ENCODE assay signal across 16 cellular contexts in genomic region chr1:201640624-201641023, GRCh38.
DNase-seq lines count a peak whose midpoint lies in the region; ATAC-seq lines count a peak whose summit lies in the region.
"Had no signal": no experiment of that assay in that cellular context is flagged by ENCODE, and none has a peak within 500 bp of the region (broad histone marks: within the 10 kb centered on the region; RNA-seq: fewer than 3 reads in every experiment).

No MANE protein-coding gene starts in this region.

- POLR2A ChIA-PET in activated CD4-positive, alpha-beta memory T cell treated with anti-CD3 and anti-CD28 coated beads, Interleukin-2, amount 10 ng/mL, durations not matched to agents 7 days and 5 days (lab: Charles Lee) = no interaction called here

- WGBS in trophoblast cell (ENCODE audit: extremely low coverage, insufficient coverage, insufficient read length) = no CpG with 5 or more reads among the region's 6 CpGs

- H3K9ac ChIP-seq in trophoblast cell (ENCODE audit: low read length) = no peak overlapping the region

- H3K4me1 Mint-ChIP-seq in activated CD4-positive, alpha-beta memory T cell treated with anti-CD3 and anti-CD28 coated beads, Interleukin-2, amount 10 ng/mL, durations not matched to agents 7 days and 5 days = no peaks in the 10 kb centered on the region
- H3K4me1 Mint-ChIP-seq: activated naive CD4-positive, alpha-beta T cell treated with anti-CD3 and anti-CD28 coated beads, Interleukin-2, amount 50 U/mL, for 24 hours had no signal

- H3K27ac ChIP-seq in trophoblast cell (ENCODE audit: low read depth, low read length) = no peak overlapping the region
- H3K27ac ChIP-seq: thoracic aorta had no signal

- no peaks in the 10 kb centered on the region for H3K9me3 Mint-ChIP-seq in activated CD4-positive, alpha-beta memory T cell treated with anti-CD3 and anti-CD28 coated beads, Interleukin-2, amount 10 ng/mL, durations not matched to agents 7 days and 5 days
- H3K9me3 Mint-ChIP-seq: activated naive CD4-positive, alpha-beta T cell treated with anti-CD3 and anti-CD28 coated beads, Interleukin-2, amount 50 U/mL, for 24 hours; nephron had no signal

- H4K8ac ChIP-seq in trophoblast cell (ENCODE audit: low read depth, low read length) = no peak overlapping the region

- no peak overlapping the region for H3K14ac ChIP-seq in trophoblast cell (ENCODE audit: low read length)

- H3K4me3 ChIP-seq in trophoblast cell (ENCODE audit: low read depth, low read length) = no peak overlapping the region
- H3K4me3 ChIP-seq: thoracic aorta had no signal

- H3K18ac ChIP-seq in trophoblast cell (ENCODE audit: low read length) = no peak overlapping the region

- no peak overlapping the region for H3K4ac ChIP-seq in trophoblast cell (ENCODE audit: low read depth, low read length)

- DNase-seq in AG20443 (ENCODE audit: low spot score) = peak; percentile 62
- DNase-seq in RPMI7951 (ENCODE audit: low read depth) = peak; percentile 96
- DNase-seq in Right ventricle myocardium superior = peak; percentile 79
- peak; percentile 39 for DNase-seq in pons (ENCODE audit: low spot score)
- no peak for DNase-seq in SKM-1 treated with dmso at 0.1 percent for 144 hours (lab: John Stamatoyannopoulos, UW; ENCODE audit: unreplicated experiment)
- no peak for DNase-seq in stimulated activated CD4-positive, alpha-beta T cell treated with anti-CD3 and anti-CD28 coated beads, Interleukin-4, amount 100 ng/mL, for 4 hours
- DNase-seq in trophoblast cell = no peak
- no peak for DNase-seq in activated CD4-positive, alpha-beta memory T cell treated with anti-CD3 and anti-CD28 coated beads, Interleukin-2, amount 10 ng/mL, durations not matched to agents 7 days and 5 days
- DNase-seq: hippocampal formation; NCI-H2171 treated with DMSO at 0.1 percent for 48 hours; SIG-M5; stimulated activated CD4-positive, alpha-beta T cell treated with anti-CD3 and anti-CD28 coated beads, Interleukin-2, amount 100 ng/mL, for 24 hours had no signal

- H2BK12ac ChIP-seq in trophoblast cell (ENCODE audit: low read length) = no peak overlapping the region

- no peak overlapping the region for H2BK5ac ChIP-seq in trophoblast cell (ENCODE audit: low read depth, low read length, poor library complexity)

- H3K4me2 ChIP-seq in trophoblast cell (ENCODE audit: low read length) = no peak overlapping the region

- no peaks in the 10 kb centered on the region for H3K27me3 ChIP-seq in trophoblast cell (ENCODE audit: insufficient read depth, low read length)

- H3K79me2 ChIP-seq in trophoblast cell (ENCODE audit: control insufficient read depth, insufficient read depth, low read length, poor library complexity) = no peaks in the 10 kb centered on the region

- intact Hi-C loops in Right ventricle myocardium superior (cut with DNase I) = no loop called here

- no peak overlapping the region for H4K91ac ChIP-seq in trophoblast cell (ENCODE audit: low read depth, low read length)

- peak; percentile 75 for ATAC-seq in Right ventricle myocardium superior (ENCODE audit: poor library complexity)
- ATAC-seq: left colon had no signal

- no peaks in the 10 kb centered on the region for H3K9me3 ChIP-seq in trophoblast cell (ENCODE audit: insufficient read depth, low read depth, low read length)
- H3K9me3 ChIP-seq: thoracic aorta had no signal

- H3K27me3 Mint-ChIP-seq in activated CD4-positive, alpha-beta memory T cell treated with anti-CD3 and anti-CD28 coated beads, Interleukin-2, amount 10 ng/mL, durations not matched to agents 7 days and 5 days = peaks cover 8% of the 10 kb centered on the region
- H3K27me3 Mint-ChIP-seq: activated naive CD4-positive, alpha-beta T cell treated with anti-CD3 and anti-CD28 coated beads, Interleukin-2, amount 50 U/mL, for 24 hours had no signal

- CTCF ChIA-PET in activated CD4-positive, alpha-beta memory T cell treated with anti-CD3 and anti-CD28 coated beads, Interleukin-2, amount 10 ng/mL, durations not matched to agents 7 days and 5 days (lab: Charles Lee) = no interaction called here

- no peak overlapping the region for H2AK5ac ChIP-seq in trophoblast cell (ENCODE audit: low read length)

- no peaks in the 10 kb centered on the region for H3K4me1 ChIP-seq in trophoblast cell (ENCODE audit: control insufficient read depth in 1 of 2, insufficient read depth in 2 of 2, low read length in 2 of 2)

- no peak overlapping the region for H2AFZ ChIP-seq in trophoblast cell (ENCODE audit: insufficient read depth, low read length, poor library complexity)

- H3K79me1 ChIP-seq in trophoblast cell (ENCODE audit: low read length) = no peaks in the 10 kb centered on the region

- no peaks in the 10 kb centered on the region for H3K36me3 Mint-ChIP-seq in activated CD4-positive, alpha-beta memory T cell treated with anti-CD3 and anti-CD28 coated beads, Interleukin-2, amount 10 ng/mL, durations not matched to agents 7 days and 5 days (ENCODE audit: low read depth)

- no peak overlapping the region for H3K27ac Mint-ChIP-seq in activated CD4-positive, alpha-beta memory T cell treated with anti-CD3 and anti-CD28 coated beads, Interleukin-2, amount 10 ng/mL, durations not matched to agents 7 days and 5 days
- H3K27ac Mint-ChIP-seq: activated naive CD4-positive, alpha-beta T cell treated with anti-CD3 and anti-CD28 coated beads, Interleukin-2, amount 50 U/mL, for 24 hours had no signal

- H3K4me3 Mint-ChIP-seq in activated CD4-positive, alpha-beta memory T cell treated with anti-CD3 and anti-CD28 coated beads, Interleukin-2, amount 10 ng/mL, durations not matched to agents 7 days and 5 days = no peak overlapping the region
- H3K4me3 Mint-ChIP-seq: activated naive CD4-positive, alpha-beta T cell treated with anti-CD3 and anti-CD28 coated beads, Interleukin-2, amount 50 U/mL, for 24 hours; nephron had no signal

- H3K23ac ChIP-seq in trophoblast cell (ENCODE audit: low read length) = no peak overlapping the region

- peaks cover 21 to 35% of the 10 kb centered on the region in 2 experiments for H3K36me3 ChIP-seq in trophoblast cell (ENCODE audit: control insufficient read depth in 1 of 2, insufficient read depth in 2 of 2, low read length in 2 of 2)
- H3K36me3 ChIP-seq: thoracic aorta had no signal

- no peak overlapping the region for H4K12ac ChIP-seq in trophoblast cell (ENCODE audit: low read depth, low read length)

- H2BK120ac ChIP-seq in trophoblast cell (ENCODE audit: insufficient read depth, low read length, poor library complexity) = no peak overlapping the region

Comparison
In these comparisons a context has a peak if more than half of its experiments do, and no peak if none do; other contexts are left out.
1. DNase-seq: peak in AG20443 (single experiment), RPMI7951 (single experiment), Right ventricle myocardium superior (single experiment) and pons (single experiment); none in SKM-1 treated with dmso at 0.1 percent for 144 hours (single experiment), stimulated activated CD4-positive, alpha-beta T cell treated with anti-CD3 and anti-CD28 coated beads, Interleukin-4, amount 100 ng/mL, for 4 hours (0 of 2), trophoblast cell (0 of 2) and activated CD4-positive, alpha-beta memory T cell treated with anti-CD3 and anti-CD28 coated beads, Interleukin-2, amount 10 ng/mL, durations not matched to agents 7 days and 5 days (single experiment).